In the genomic region with DNA sequence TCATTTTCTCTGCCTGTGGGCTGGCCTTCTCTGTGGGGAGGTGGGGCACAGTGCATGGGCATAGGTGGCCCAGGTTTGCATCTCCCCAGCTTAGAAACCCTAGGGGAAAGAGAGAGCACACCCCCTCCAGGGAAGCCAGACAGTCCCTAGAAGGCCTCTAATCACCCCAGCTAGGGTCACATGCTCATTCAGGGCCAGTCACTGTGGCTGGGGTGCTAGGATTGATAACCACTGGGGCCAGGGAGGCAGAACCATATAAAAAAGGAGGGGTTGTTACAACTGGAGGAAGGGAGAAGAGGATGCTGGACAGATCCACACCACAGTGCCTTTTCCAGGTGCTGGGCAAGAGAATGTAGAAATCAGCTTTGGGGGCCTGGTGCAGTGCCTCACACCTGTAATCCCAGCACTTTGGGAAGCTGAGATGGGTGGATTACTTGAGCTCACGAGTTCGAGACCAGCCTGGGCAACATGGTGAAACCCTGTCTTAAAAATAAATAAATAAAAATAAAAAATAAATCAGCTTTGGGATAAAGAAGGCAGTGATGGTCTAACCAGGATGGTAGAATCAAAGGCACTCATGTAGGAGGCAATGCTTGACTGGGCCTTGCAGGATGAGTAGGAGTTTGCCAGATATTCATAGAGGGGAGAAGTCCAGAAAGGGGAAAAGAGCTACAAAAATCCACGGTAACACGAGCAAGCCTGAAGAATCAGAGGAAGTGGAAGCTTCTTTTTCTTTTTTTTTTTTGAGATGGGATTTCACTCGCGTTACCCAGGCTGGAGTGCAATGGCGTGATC, we compare ENCODE assay signal across 22 cellular contexts. TPM values are rescaled to one million over a fixed set of nuclear protein-coding genes. Genes with fewer than 3 reads are reported as not detected.
DNase-seq lines count a peak whose midpoint lies in the region; ATAC-seq, FAIRE-seq and TF ChIP-seq lines count a peak whose summit lies in the region.
"Had no signal": no experiment of that assay in that cellular context is flagged by ENCODE, and none has a peak within 500 bp of the region (broad histone marks: within the 10 kb centered on the region; RNA-seq: fewer than 3 reads in every experiment).

No MANE protein-coding gene starts in this region.

- H3K27me3 Mint-ChIP-seq in astrocyte (ENCODE audit: low read depth, unreplicated experiment) (no peaks in the 10 kb centered on the region), nephron progenitor cell (ENCODE audit: low read depth, poor library complexity) (no peaks in the 10 kb centered on the region)

- H3K9me3 ChIP-seq in right atrium auricular region (no peaks in the 10 kb centered on the region), astrocyte (ENCODE audit: insufficient read depth, low read depth, low read length) (no peaks in the 10 kb centered on the region)
- H3K9me3 ChIP-seq: HAP-1, Peyer's patch had no signal

- H3K4me3 ChIP-seq in right atrium auricular region: no peak overlapping the region
- H3K4me3 ChIP-seq in astrocyte (ENCODE audit: insufficient read depth, low read depth, low read length): no peak overlapping the region
- H3K4me3 ChIP-seq: HAP-1, Peyer's patch had no signal

- DNase-seq in Right ventricle myocardium inferior (ENCODE audit: missing footprints) (no peak), right atrium auricular region (ENCODE audit: low spot score) (no peak), astrocyte (ENCODE audit: low read depth) (no peak), nephron progenitor cell (no peak)
- DNase-seq: 8988T, DMS79 treated with DMSO at 0.1 percent for 48 hours, IMR-90, Kasumi-1, NCI-H1694 treated with DMSO at 0.1 percent for 48 hours, NCI-H2081 treated with DMSO at 0.1 percent for 48 hours, NCI-H2171 treated with DMSO at 0.1 percent for 48 hours, NCI-H524 treated with DMSO at 0.1 percent for 48 hours, NCI-H82, Peyer's patch, SHP77 had no signal

- H3K4me1 Mint-ChIP-seq in astrocyte (ENCODE audit: low read depth, unreplicated experiment) (peaks cover 3% of the 10 kb centered on the region), nephron progenitor cell (no peaks in the 10 kb centered on the region)
- H3K4me1 Mint-ChIP-seq: B cell, CD14-positive monocyte had no signal

- no peak overlapping the region for H3K4me2 ChIP-seq in astrocyte (ENCODE audit: low read length)

- TF ChIP-seq CTCF in right atrium auricular region (IDR thresholded peaks at IDR 0.05) (no peak), astrocyte (IDR thresholded peaks at IDR 0.05; ENCODE audit: insufficient read depth, low read depth, low read length) (no peak), nephron progenitor cell (IDR thresholded peaks at IDR 0.05) (no peak)

- peak; percentile 7 for ATAC-seq in Right ventricle myocardium inferior
- ATAC-seq in esophagus mucosa: no peak
- no peak for ATAC-seq in HG03469 (IDR thresholded peaks at IDR 0.05; ENCODE audit: unreplicated experiment)
- no peak for ATAC-seq in GM19467 (IDR thresholded peaks at IDR 0.05; ENCODE audit: unreplicated experiment)

- H3K36me3 ChIP-seq in right atrium auricular region: peaks cover 67% of the 10 kb centered on the region
- H3K36me3 ChIP-seq in astrocyte (ENCODE audit: insufficient read depth, low read length): peaks cover 58% of the 10 kb centered on the region

- intact Hi-C loops in Right ventricle myocardium inferior (cut with DNase I): no loop called here

- no peak overlapping the region for H3K27ac ChIP-seq in right atrium auricular region
- H3K27ac ChIP-seq in astrocyte (ENCODE audit: low read depth, low read length): no peak overlapping the region

- H2AFZ ChIP-seq in astrocyte (ENCODE audit: low read depth, low read length): no peak overlapping the region

- FAIRE-seq in astrocyte (lab: Jason Lieb, UNC): no peak

- H3K9ac ChIP-seq in astrocyte (ENCODE audit: low read length): no peak overlapping the region

- H4K20me1 ChIP-seq in astrocyte (ENCODE audit: insufficient read depth, low read length): peaks cover 65% of the 10 kb centered on the region

- H3K4me3 Mint-ChIP-seq in astrocyte (ENCODE audit: unreplicated experiment) (peak overlapping the region; percentile 66), nephron progenitor cell (no peak overlapping the region)
- H3K4me3 Mint-ChIP-seq: B cell, CD14-positive monocyte had no signal

- H3K79me2 ChIP-seq in astrocyte (ENCODE audit: insufficient read depth, low read length): peaks cover 3% of the 10 kb centered on the region

- H3K9me3 Mint-ChIP-seq in astrocyte (ENCODE audit: unreplicated experiment): no peaks in the 10 kb centered on the region
- H3K9me3 Mint-ChIP-seq in nephron progenitor cell: no peaks in the 10 kb centered on the region

- no peak overlapping the region for H3K27ac Mint-ChIP-seq in astrocyte (ENCODE audit: unreplicated experiment)
- H3K27ac Mint-ChIP-seq in nephron progenitor cell: peak overlapping the region; percentile 73
- H3K27ac Mint-ChIP-seq: B cell, CD14-positive monocyte had no signal

- no peaks in the 10 kb centered on the region for H3K4me1 ChIP-seq in right atrium auricular region
- peaks cover 3% of the 10 kb centered on the region for H3K4me1 ChIP-seq in astrocyte (ENCODE audit: insufficient read depth, low read length)
- H3K4me1 ChIP-seq: HAP-1 had no signal

- H3K27me3 ChIP-seq in right atrium auricular region (no peaks in the 10 kb centered on the region), astrocyte (ENCODE audit: insufficient read depth, low read length) (no peaks in the 10 kb centered on the region)
- H3K27me3 ChIP-seq: Peyer's patch had no signal

- H3K36me3 Mint-ChIP-seq in astrocyte (ENCODE audit: low read depth, unreplicated experiment) (peaks cover 16% of the 10 kb centered on the region), nephron progenitor cell (ENCODE audit: low read depth) (peaks cover 56% of the 10 kb centered on the region)
- H3K36me3 Mint-ChIP-seq: CD14-positive monocyte had no signal

RNA-seq across cellular contexts. Expression of gene FBLIM1, which starts 19.5 kb away (rescaled TPM):
- 97.6 TPM for total RNA-seq in Right ventricle myocardium inferior
- 100 to 1,000 TPM in 1 of 2 donors, 10 to 100 TPM in 1; 66.6 to 124 TPM for total RNA-seq in right atrium auricular region
- 170 and 179 TPM in 2 replicates for total RNA-seq in astrocyte
- 56.5 TPM for total RNA-seq in esophagus mucosa
- total RNA-seq: B cell had no signal

RNA-seq across cellular contexts. Expression of gene UQCRHL, which starts 29.3 kb away (rescaled TPM):
- total RNA-seq in Right ventricle myocardium inferior (6.2 TPM), right atrium auricular region (1 to 10 TPM; 1.6 to 5.5 TPM), astrocyte (1.3 and 1.7 TPM in 2 replicates), esophagus mucosa (1.6 TPM)

RNA-seq across cellular contexts. Expression of gene TMEM82, which starts 35.8 kb away (rescaled TPM):
- total RNA-seq in Right ventricle myocardium inferior (not detected), right atrium auricular region (not detected), astrocyte (not detected in 2 replicates), esophagus mucosa (not detected)
- total RNA-seq: B cell, IMR-90, MCF 10A had no signal

RNA-seq across cellular contexts. Expression of gene SLC25A34, which starts 42.1 kb away (rescaled TPM):
- total RNA-seq in Right ventricle myocardium inferior (57.2 TPM), right atrium auricular region (10 to 100 TPM in 1 of 2 donors, 1 to 10 TPM in 1; 4.2 to 16.1 TPM), astrocyte (0.73 and 1.0 TPM in 2 replicates), esophagus mucosa (0.68 TPM)
